ENCODE assay signal across 21 cellular contexts in the genomic region with DNA sequence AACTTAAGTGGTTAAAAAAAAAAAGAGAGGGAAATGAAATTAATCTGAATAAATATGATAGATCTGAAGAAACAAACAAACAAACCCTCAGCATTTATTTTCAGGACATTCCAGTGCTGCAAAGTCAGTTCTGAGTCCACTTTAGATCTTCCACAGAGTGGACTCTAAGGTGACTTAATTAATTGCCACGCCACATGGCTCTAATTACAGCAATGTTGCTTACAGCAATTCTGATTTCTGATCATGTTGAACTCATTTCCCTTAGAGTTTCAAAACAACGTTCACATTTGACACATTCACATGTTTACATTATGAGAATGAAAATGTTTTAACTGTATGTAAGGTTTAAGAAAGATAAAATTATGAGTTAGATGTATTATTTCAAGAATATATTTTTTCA. TPM values are rescaled to one million over a fixed set of nuclear protein-coding genes. Genes with fewer than 3 reads are reported as not detected.
DNase-seq lines count a peak whose midpoint lies in the region; ATAC-seq and TF ChIP-seq lines count a peak whose summit lies in the region.
"Had no signal": no experiment of that assay in that cellular context is flagged by ENCODE, and none has a peak within 500 bp of the region (broad histone marks: within the 10 kb centered on the region; RNA-seq: fewer than 3 reads in every experiment).

No MANE protein-coding gene starts in this region.

- intact Hi-C loops in gastrocnemius medialis (cut with DNase I; ENCODE audit: low total_unique reads), result no loop called here
- intact Hi-C loops in aorta (cut with DNase I), result no loop called here

- no peaks in the 10 kb centered on the region for H3K9me2 ChIP-seq in GM23248 (ENCODE audit: insufficient read depth)
- no peaks in the 10 kb centered on the region for H3K9me2 ChIP-seq in GM23338 (ENCODE audit: insufficient read depth)

- H3K4me1 ChIP-seq in GM23248 (ENCODE audit: insufficient read depth) (peaks cover 27% of the 10 kb centered on the region), gastrocnemius medialis (peaks cover 8 to 23% of the 10 kb centered on the region in 2 donors), aorta (ENCODE audit: control insufficient read depth in 1 of 2, insufficient read depth in 2 of 2, low read length in 2 of 2) (no peaks in the 10 kb centered on the region), GM23338 (ENCODE audit: insufficient read depth) (0 out of 2 replicates have a peak, but pooled peaks cover 3% of the 10 kb centered on the region)

- H4K20me1 ChIP-seq in GM23248 (ENCODE audit: insufficient read depth) (no peaks in the 10 kb centered on the region), GM23338 (replicated peaks; ENCODE audit: insufficient read depth) (no peaks in the 10 kb centered on the region)

- H3F3A ChIP-seq in GM23248 (ENCODE audit: insufficient read depth) (peaks cover 19% of the 10 kb centered on the region), GM23338 (replicated peaks; ENCODE audit: low read depth) (no peaks in the 10 kb centered on the region)

- peaks cover 9% of the 10 kb centered on the region for H3K4me1 Mint-ChIP-seq in GM23338

- no peak overlapping the region for H3K4me3 Mint-ChIP-seq in GM23338
- H3K4me3 Mint-ChIP-seq: CD4-positive, alpha-beta T cell had no signal

- peak overlapping the region; percentile 44 for H3K27ac ChIP-seq in GM23248
- peak overlapping the region; percentile 86 for H3K27ac ChIP-seq in SK-N-MC
- H3K27ac ChIP-seq in gastrocnemius medialis, result peak overlapping the region; percentile 44 to 70 (median 65)
- H3K27ac ChIP-seq in aorta (ENCODE audit: low read depth in 1 of 2, low read length in 2 of 2), result no peak overlapping the region
- no peak overlapping the region for H3K27ac ChIP-seq in GM23338 (ENCODE audit: low read depth)
- H3K27ac ChIP-seq: cardiac muscle cell, suprapubic skin had no signal

- peak overlapping the region; percentile 34 for H3K4me3 ChIP-seq in GM23248
- no peak overlapping the region; the same call in none of the 2 replicates for H3K4me3 ChIP-seq in SK-N-MC
- H3K4me3 ChIP-seq in fibroblast of mammary gland (ENCODE audit: control insufficient read depth, low read depth, low read length), result no peak overlapping the region
- H3K4me3 ChIP-seq in gastrocnemius medialis, result peak overlapping the region in 2 of 4 donors; percentile 3 to 34
- no peak overlapping the region for H3K4me3 ChIP-seq in aorta (ENCODE audit: low read length in 2 of 2)
- H3K4me3 ChIP-seq in GM23338, result no peak overlapping the region
- H3K4me3 ChIP-seq: cardiac muscle cell, suprapubic skin had no signal

- H3K27ac Mint-ChIP-seq in GM23338, result no peak overlapping the region
- H3K27ac Mint-ChIP-seq: CD4-positive, alpha-beta T cell had no signal

- peak overlapping the region; percentile 23 for H3K9ac ChIP-seq in GM23248
- H3K9ac ChIP-seq in SK-N-MC (ENCODE audit: insufficient read length), result peak overlapping the region; percentile 9

- no peak for ATAC-seq in gastrocnemius medialis
- ATAC-seq in HG02938 (IDR thresholded peaks at IDR 0.05; ENCODE audit: unreplicated experiment), result no peak
- ATAC-seq in aorta (ENCODE audit: low FRiP score), result no peak
- no peak for ATAC-seq in GM23338

- DNase-seq in GM23248 (peak; percentile 29), SK-N-MC (ENCODE audit: low read depth, low spot score) (no peak), fibroblast of mammary gland (ENCODE audit: low read depth) (peak; percentile 68), gastrocnemius medialis (no peak), aorta (no peak), GOT3 (lab: John Stamatoyannopoulos, UW) (no peak), GM23338 (ENCODE audit: low spot score) (no peak)
- DNase-seq: activated CD4-positive, alpha-beta T cell treated with anti-CD3 and anti-CD28 coated beads for 4 hours; activated effector memory CD4-positive, alpha-beta T cell treated with Interleukin-2 at 50 U/mL for 16 hours; CD4-positive, alpha-beta T cell; DMS53; effector CD4-positive, alpha-beta T cell; hypothalamus; islet precursor cell; NCI-H1092 treated with DMSO at 0.1 percent for 48 hours; NCI-H2081; NCI-H446 treated with DMSO at 0.1 percent for 48 hours; RPMI8226 had no signal

- no peak for TF ChIP-seq CTCF in fibroblast of mammary gland (conservative IDR thresholded peaks at IDR 0.05; ENCODE audit: control insufficient read depth, insufficient read depth, low read depth, low read length)
- TF ChIP-seq CTCF in gastrocnemius medialis (IDR thresholded peaks at IDR 0.05 in 4 of 5, conservative IDR thresholded peaks at IDR 0.05 in 1 of 5), result no peak
- no peak for TF ChIP-seq CTCF in GM23338 (conservative IDR thresholded peaks at IDR 0.05; ENCODE audit: low read depth in 2 of 2)

- H3K4me2 ChIP-seq in GM23248 (ENCODE audit: unreplicated experiment) (peak overlapping the region; percentile 58), GM23338 (no peak overlapping the region)

- H3K9me3 ChIP-seq in GM23248 (ENCODE audit: low read depth) (no peaks in the 10 kb centered on the region), SK-N-MC (ENCODE audit: low read depth, low read length) (no peaks in the 10 kb centered on the region), gastrocnemius medialis (no peaks in the 10 kb centered on the region), aorta (ENCODE audit: control insufficient read depth, low read length) (no peaks in the 10 kb centered on the region)
- H3K9me3 ChIP-seq: suprapubic skin had no signal

- no peaks in the 10 kb centered on the region for H3K9me3 Mint-ChIP-seq in GM23338
- H3K9me3 Mint-ChIP-seq: CD4-positive, alpha-beta T cell had no signal

- TF ChIP-seq POLR2A in gastrocnemius medialis (IDR thresholded peaks at IDR 0.05), result no peak

- in situ Hi-C loops in GM23248 (cut with MboI), result no loop called here
- in situ Hi-C loops in gastrocnemius medialis (cut with MboI; ENCODE audit: low sequenced_read_pairs in 4 of 4), result no loop called here

- H3K36me3 Mint-ChIP-seq in GM23338 (ENCODE audit: low read depth), result no peaks in the 10 kb centered on the region

- H3K27me3 ChIP-seq in GM23248 (replicated peaks; ENCODE audit: insufficient read depth) (no peaks in the 10 kb centered on the region), gastrocnemius medialis (no peaks in the 10 kb centered on the region), aorta (ENCODE audit: control insufficient read depth in 1 of 2, insufficient read depth in 2 of 2, low read length in 1 of 2) (no peaks in the 10 kb centered on the region), GM23338 (ENCODE audit: insufficient read depth) (no peaks in the 10 kb centered on the region)
- H3K27me3 ChIP-seq: cardiac muscle cell, suprapubic skin had no signal

- WGBS in GM23248 (ENCODE audit: low coverage in 1 of 2, low lambda C conversion rate in 2 of 2, missing lambda C conversion rate in 2 of 2), 2 experiments, result 13% methylated on average over 2 of the region's 2 CpGs
- 55 to 60% methylated on average over 2 of the region's 2 CpGs for WGBS in aorta, 2 donors

- H3K36me3 ChIP-seq in GM23248 (ENCODE audit: low read depth) (no peaks in the 10 kb centered on the region), SK-N-MC (ENCODE audit: insufficient read depth, low read length) (no peaks in the 10 kb centered on the region), gastrocnemius medialis (no peaks in the 10 kb centered on the region), aorta (ENCODE audit: control insufficient read depth in 1 of 2, insufficient read depth in 2 of 2, low read length in 1 of 2) (no peaks in the 10 kb centered on the region), GM23338 (ENCODE audit: insufficient read depth) (no peaks in the 10 kb centered on the region)
- H3K36me3 ChIP-seq: cardiac muscle cell, suprapubic skin had no signal

- no peaks in the 10 kb centered on the region for H3K27me3 Mint-ChIP-seq in GM23338 (ENCODE audit: insufficient read depth, low read depth, poor library complexity)

- H3K79me2 ChIP-seq in GM23248 (ENCODE audit: insufficient read depth), result no peaks in the 10 kb centered on the region
- H3K79me2 ChIP-seq in GM23338 (replicated peaks; ENCODE audit: insufficient read depth), result no peaks in the 10 kb centered on the region

- H2AFZ ChIP-seq in GM23248 (no peak overlapping the region), GM23338 (no peak overlapping the region)

TF ChIP-seq in GM23338, 12 proteins besides CTCF, POLR2A, EP300 and RAD21 (continues in another document):
- TF ChIP-seq, protein P1, sequence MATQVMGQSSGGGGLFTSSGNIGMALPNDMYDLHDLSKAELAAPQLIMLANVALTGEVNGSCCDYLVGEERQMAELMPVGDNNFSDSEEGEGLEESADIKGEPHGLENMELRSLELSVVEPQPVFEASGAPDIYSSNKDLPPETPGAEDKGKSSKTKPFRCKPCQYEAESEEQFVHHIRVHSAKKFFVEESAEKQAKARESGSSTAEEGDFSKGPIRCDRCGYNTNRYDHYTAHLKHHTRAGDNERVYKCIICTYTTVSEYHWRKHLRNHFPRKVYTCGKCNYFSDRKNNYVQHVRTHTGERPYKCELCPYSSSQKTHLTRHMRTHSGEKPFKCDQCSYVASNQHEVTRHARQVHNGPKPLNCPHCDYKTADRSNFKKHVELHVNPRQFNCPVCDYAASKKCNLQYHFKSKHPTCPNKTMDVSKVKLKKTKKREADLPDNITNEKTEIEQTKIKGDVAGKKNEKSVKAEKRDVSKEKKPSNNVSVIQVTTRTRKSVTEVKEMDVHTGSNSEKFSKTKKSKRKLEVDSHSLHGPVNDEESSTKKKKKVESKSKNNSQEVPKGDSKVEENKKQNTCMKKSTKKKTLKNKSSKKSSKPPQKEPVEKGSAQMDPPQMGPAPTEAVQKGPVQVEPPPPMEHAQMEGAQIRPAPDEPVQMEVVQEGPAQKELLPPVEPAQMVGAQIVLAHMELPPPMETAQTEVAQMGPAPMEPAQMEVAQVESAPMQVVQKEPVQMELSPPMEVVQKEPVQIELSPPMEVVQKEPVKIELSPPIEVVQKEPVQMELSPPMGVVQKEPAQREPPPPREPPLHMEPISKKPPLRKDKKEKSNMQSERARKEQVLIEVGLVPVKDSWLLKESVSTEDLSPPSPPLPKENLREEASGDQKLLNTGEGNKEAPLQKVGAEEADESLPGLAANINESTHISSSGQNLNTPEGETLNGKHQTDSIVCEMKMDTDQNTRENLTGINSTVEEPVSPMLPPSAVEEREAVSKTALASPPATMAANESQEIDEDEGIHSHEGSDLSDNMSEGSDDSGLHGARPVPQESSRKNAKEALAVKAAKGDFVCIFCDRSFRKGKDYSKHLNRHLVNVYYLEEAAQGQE (IDR thresholded peaks at IDR 0.05; ENCODE audit: unreplicated experiment), result no peak
- TF ChIP-seq EZH2 (IDR thresholded peaks at IDR 0.05; ENCODE audit: low read depth, unreplicated experiment) (no peak), NANOG (IDR thresholded peaks at IDR 0.05; ENCODE audit: borderline replicate concordance) (no peak), POLR2AphosphoS5 (IDR thresholded peaks at IDR 0.05; ENCODE audit: low read depth) (no peak), EZH2phosphoT487 (IDR thresholded peaks at IDR 0.05; ENCODE audit: unreplicated experiment) (no peak)

RNA-seq across cellular contexts. Expression of gene RASGRP3, which starts 38.6 kb away (rescaled TPM):
- 0.22 TPM in 1 of 2 replicates, not detected in the other for total RNA-seq in GM23248 (2014; rRNA removed; shearing (Covaris generic))
- polyA plus RNA-seq in GM23248 (2016; fragmentation: Nextera tagmentation; extraction: Ambion mirVana) (0.18 and 0.23 TPM in 2 replicates), aorta (1 to 10 TPM in 1 of 2 donors, under 1 TPM in 1; 0.46 to 3.0 TPM), GM23338 (2016; fragmentation: Nextera tagmentation; extraction: Ambion mirVana) (0.19 and 0.23 TPM in 2 replicates)
- total RNA-seq in gastrocnemius medialis (10 to 100 TPM; 10.0 to 22.5 (median 12.1) TPM), aorta (10 to 100 TPM; 12.8 to 22.3 TPM)
- total RNA-seq in GM23338 (2014; rRNA removed; shearing (Covaris generic)), result 0.69 TPM in 1 of 2 replicates, not detected in the other

Comparison
In these comparisons a context has a peak if more than half of its experiments do, and no peak if none do; other contexts are left out.
1. DNase-seq: peak in GM23248 (single experiment) and fibroblast of mammary gland (single experiment); none in SK-N-MC (single experiment), gastrocnemius medialis (0 of 2), aorta (0 of 2), GOT3 (single experiment) and GM23338 (single experiment).
2. H3K27ac ChIP-seq: peak in GM23248 (single experiment), SK-N-MC (single experiment) and gastrocnemius medialis (4 of 4); none in aorta (0 of 2) and GM23338 (single experiment).